In the genomic region with DNA sequence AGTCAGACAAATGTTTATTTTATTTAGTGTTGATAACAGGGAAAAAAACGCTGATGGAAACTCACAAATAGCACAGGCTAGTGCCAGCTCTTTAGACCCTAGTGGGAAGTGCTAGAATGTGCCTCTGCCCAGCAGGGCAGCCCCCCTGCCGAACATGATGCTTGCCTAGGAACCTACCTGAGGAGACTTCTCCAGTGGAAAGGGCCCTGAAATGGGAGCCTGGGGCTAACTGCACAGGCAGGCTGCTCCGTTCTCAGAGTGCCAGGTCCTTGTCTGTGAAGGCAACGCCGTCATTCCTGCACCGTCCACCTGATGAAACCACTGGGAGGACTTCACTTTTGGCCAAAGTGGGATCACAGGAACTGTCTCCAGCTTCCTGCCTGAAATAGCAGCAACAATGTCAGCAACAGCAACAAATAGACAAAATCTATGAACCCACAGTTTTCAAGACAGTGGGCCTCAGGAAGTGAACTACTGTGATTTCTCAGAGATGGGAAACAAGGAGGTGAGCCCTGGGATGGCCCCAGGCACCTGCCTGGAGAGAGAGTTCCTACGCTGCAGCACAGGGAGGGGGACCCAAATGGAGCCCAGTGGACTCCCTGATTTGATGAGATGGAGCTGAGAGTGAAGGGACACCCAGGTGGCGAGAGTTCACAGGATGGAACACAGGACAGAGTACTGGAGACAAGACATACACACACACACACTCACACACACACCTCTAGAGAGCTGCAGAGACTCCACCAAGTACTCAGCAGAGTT, we compare ENCODE assay signal across 14 cellular contexts.
"Had no signal": no experiment of that assay in that cellular context is flagged by ENCODE, and none has a peak within 500 bp of the region (broad histone marks: within the 10 kb centered on the region; RNA-seq: fewer than 3 reads in every experiment).

No MANE protein-coding gene starts in this region.

- H3K27ac ChIP-seq: dorsolateral prefrontal cortex, esophagus muscularis mucosa, foreskin keratinocyte, SJSA1, transverse colon had no signal

- H3K27ac Mint-ChIP-seq: activated naive CD4-positive, alpha-beta T cell treated with anti-CD3 and anti-CD28 coated beads, Interleukin-2, amount 10 ng/mL, durations not matched to agents 7 days and 5 days; activated T-helper 2 cell treated with anti-CD3 and anti-CD28 coated beads, Interferon-gamma antibody, Interleukin-2, Interleukin-4, amounts not matched to agents 10 μg/mL and 5 μg/mL and 100 μg/mL, durations not matched to agents 14 hours and 24 hours and 36 hours; memory B cell; stimulated activated naive B cell treated with anti-CD40 and anti-IgM and Interleukin-4, amounts not matched to agents 10 μg/mL and 1 μg/mL and 100 μg/mL, for 72 hours had no signal

- H3K4me1 Mint-ChIP-seq: activated naive CD4-positive, alpha-beta T cell treated with anti-CD3 and anti-CD28 coated beads, Interleukin-2, amount 10 ng/mL, durations not matched to agents 7 days and 5 days; memory B cell; stimulated activated naive B cell treated with anti-CD40 and anti-IgM and Interleukin-4, amounts not matched to agents 10 μg/mL and 1 μg/mL and 100 μg/mL, for 72 hours had no signal

- H3K4me1 ChIP-seq: foreskin keratinocyte had no signal

- H3K4me3 Mint-ChIP-seq: activated naive CD4-positive, alpha-beta T cell treated with anti-CD3 and anti-CD28 coated beads, Interleukin-2, amount 10 ng/mL, durations not matched to agents 7 days and 5 days; memory B cell; stimulated activated naive B cell treated with anti-CD40 and anti-IgM and Interleukin-4, amounts not matched to agents 10 μg/mL and 1 μg/mL and 100 μg/mL, for 72 hours had no signal

- H3K9me3 ChIP-seq: body of pancreas, esophagus muscularis mucosa, SJSA1, transverse colon had no signal

- H3K27me3 ChIP-seq: body of pancreas, dorsolateral prefrontal cortex, esophagus muscularis mucosa, foreskin keratinocyte, SJSA1, transverse colon had no signal

- DNase-seq: activated CD4-positive, alpha-beta T cell treated with anti-CD3 and anti-CD28 coated beads for 4 hours; activated naive CD4-positive, alpha-beta T cell treated with anti-CD3 and anti-CD28 coated beads, Interleukin-2, amount 10 ng/mL, durations not matched to agents 7 days and 5 days; body of pancreas; foreskin keratinocyte; small intestine; stimulated activated naive B cell treated with anti-CD40 and anti-IgM and Interleukin-4, amounts not matched to agents 10 μg/mL and 1 μg/mL and 100 μg/mL, for 72 hours; T-helper 1 cell; transverse colon had no signal

- H3K9me3 Mint-ChIP-seq: activated naive CD4-positive, alpha-beta T cell treated with anti-CD3 and anti-CD28 coated beads, Interleukin-2, amount 10 ng/mL, durations not matched to agents 7 days and 5 days; activated T-helper 2 cell treated with anti-CD3 and anti-CD28 coated beads, Interferon-gamma antibody, Interleukin-2, Interleukin-4, amounts not matched to agents 10 μg/mL and 5 μg/mL and 100 μg/mL, durations not matched to agents 14 hours and 24 hours and 36 hours; memory B cell; stimulated activated naive B cell treated with anti-CD40 and anti-IgM and Interleukin-4, amounts not matched to agents 10 μg/mL and 1 μg/mL and 100 μg/mL, for 72 hours had no signal

- H3K36me3 ChIP-seq: esophagus muscularis mucosa, SJSA1, transverse colon had no signal

- ATAC-seq: body of pancreas; foreskin keratinocyte; left lobe of liver; stimulated activated naive B cell treated with anti-CD40 and anti-IgM and Interleukin-4, amounts not matched to agents 10 μg/mL and 1 μg/mL and 100 μg/mL, for 72 hours had no signal

- H3K36me3 Mint-ChIP-seq: activated naive CD4-positive, alpha-beta T cell treated with anti-CD3 and anti-CD28 coated beads, Interleukin-2, amount 10 ng/mL, durations not matched to agents 7 days and 5 days; memory B cell; stimulated activated naive B cell treated with anti-CD40 and anti-IgM and Interleukin-4, amounts not matched to agents 10 μg/mL and 1 μg/mL and 100 μg/mL, for 72 hours had no signal

- H3K4me3 ChIP-seq: body of pancreas, dorsolateral prefrontal cortex, esophagus muscularis mucosa, SJSA1, transverse colon had no signal
